Comparison of ENCODE assay signal across 17 cellular contexts in genomic region chr2:98020516-98020915, GRCh38. TPM values are rescaled to one million over a fixed set of nuclear protein-coding genes. Genes with fewer than 3 reads are reported as not detected.
DNase-seq lines count a peak whose midpoint lies in the region; ATAC-seq and TF ChIP-seq lines count a peak whose summit lies in the region.
"Had no signal": no experiment of that assay in that cellular context is flagged by ENCODE, and none has a peak within 500 bp of the region (broad histone marks: within the 10 kb centered on the region; RNA-seq: fewer than 3 reads in every experiment).

No MANE protein-coding gene starts in this region.

- peaks cover 3% of the 10 kb centered on the region for H3K9me3 Mint-ChIP-seq in stimulated activated memory B cell treated with anti-CD40 and anti-IgM and Interleukin-4, amounts not matched to agents 10 μg/mL and 1 μg/mL and 100 μg/mL, for 72 hours
- H3K9me3 Mint-ChIP-seq: CD8-positive, alpha-beta T cell had no signal

- 18 to 68% methylated on average over 6 of the region's 6 CpGs for WGBS in sigmoid colon, 2 donors

- no peaks in the 10 kb centered on the region for H3K36me3 ChIP-seq in right atrium auricular region
- H3K36me3 ChIP-seq in sigmoid colon: no peaks in the 10 kb centered on the region

- DNase-seq in right atrium auricular region (ENCODE audit: low spot score) (peak; percentile 34), cardiac septum (ENCODE audit: low spot score) (no peak), left colon (peak; percentile 36 to 67), NCI-H446 (lab: John Stamatoyannopoulos, UW) (no peak), T-helper 1 cell (no peak), EL (no peak), sigmoid colon (no peak)
- DNase-seq: COR-L47, DMS153, DMS79 treated with DMSO at 0.1 percent for 48 hours, GDM1, GM23248 had no signal

- no peak for TF ChIP-seq POLR2A in sigmoid colon (IDR thresholded peaks at IDR 0.05)

- intact Hi-C loops in cardiac septum (cut with DNase I) (no loop called here), left colon (cut with DNase I, micrococcal nuclease) (no loop called here), sigmoid colon (cut with DNase I) (no loop called here)

- H3K27ac ChIP-seq in right atrium auricular region: no peak overlapping the region
- H3K27ac ChIP-seq in sigmoid colon: no peak overlapping the region
- H3K27ac ChIP-seq: 22Rv1, GM23248, HL-60 had no signal

- H3K27me3 Mint-ChIP-seq in stimulated activated memory B cell treated with anti-CD40 and anti-IgM and Interleukin-4, amounts not matched to agents 10 μg/mL and 1 μg/mL and 100 μg/mL, for 72 hours: no peaks in the 10 kb centered on the region

- no peak for TF ChIP-seq CTCF in right atrium auricular region (IDR thresholded peaks at IDR 0.05)
- TF ChIP-seq CTCF in sigmoid colon (IDR thresholded peaks at IDR 0.05): no peak

- peak; percentile 69 for ATAC-seq in left colon
- ATAC-seq in stimulated activated memory B cell treated with anti-CD40 and anti-IgM and Interleukin-4, amounts not matched to agents 10 μg/mL and 1 μg/mL and 100 μg/mL, for 72 hours: no peak
- ATAC-seq: CD8-positive, alpha-beta T cell had no signal

- no peak for TF ChIP-seq EP300 in sigmoid colon (IDR thresholded peaks at IDR 0.05)

- H3K4me1 Mint-ChIP-seq in stimulated activated memory B cell treated with anti-CD40 and anti-IgM and Interleukin-4, amounts not matched to agents 10 μg/mL and 1 μg/mL and 100 μg/mL, for 72 hours: peaks cover 48% of the 10 kb centered on the region

- H3K36me3 Mint-ChIP-seq in stimulated activated memory B cell treated with anti-CD40 and anti-IgM and Interleukin-4, amounts not matched to agents 10 μg/mL and 1 μg/mL and 100 μg/mL, for 72 hours: peaks cover 12% of the 10 kb centered on the region
- H3K36me3 Mint-ChIP-seq: CD8-positive, alpha-beta T cell had no signal

- H3K4me1 ChIP-seq in right atrium auricular region (no peaks in the 10 kb centered on the region), sigmoid colon (no peaks in the 10 kb centered on the region)

- H3K4me3 Mint-ChIP-seq in stimulated activated memory B cell treated with anti-CD40 and anti-IgM and Interleukin-4, amounts not matched to agents 10 μg/mL and 1 μg/mL and 100 μg/mL, for 72 hours: no peak overlapping the region
- H3K4me3 Mint-ChIP-seq: CD8-positive, alpha-beta T cell had no signal

- no peak overlapping the region for H3K4me3 ChIP-seq in right atrium auricular region
- H3K4me3 ChIP-seq in sigmoid colon: no peak overlapping the region
- H3K4me3 ChIP-seq: GM23248 had no signal

- no peaks in the 10 kb centered on the region for H3K9me3 ChIP-seq in right atrium auricular region
- H3K9me3 ChIP-seq in sigmoid colon: no peaks in the 10 kb centered on the region

- H3K27ac Mint-ChIP-seq in stimulated activated memory B cell treated with anti-CD40 and anti-IgM and Interleukin-4, amounts not matched to agents 10 μg/mL and 1 μg/mL and 100 μg/mL, for 72 hours: peak overlapping the region; percentile 63
- H3K27ac Mint-ChIP-seq: CD14-positive monocyte; CD8-positive, alpha-beta T cell had no signal

- H3K27me3 ChIP-seq in right atrium auricular region (no peaks in the 10 kb centered on the region), sigmoid colon (no peaks in the 10 kb centered on the region)

RNA-seq across cellular contexts. Expression of gene TMEM131, which starts 24.8 kb away (rescaled TPM):
- 10 to 100 TPM; 20.7 to 21.8 TPM for total RNA-seq in right atrium auricular region
- 28.6 TPM for total RNA-seq in cardiac septum
- total RNA-seq in left colon: 10 to 100 TPM; 80.6 to 89.5 TPM
- total RNA-seq in sigmoid colon: 10 to 100 TPM; 20.6 to 37.5 (median 30.5) TPM
- polyA plus RNA-seq in sigmoid colon: 10 to 100 TPM in 1 of 3 donors, 1 to 10 TPM in 2; 4.8 to 24.3 (median 6.0) TPM

Comparison
In these comparisons a context has a peak if more than half of its experiments do, and no peak if none do; other contexts are left out.
1. DNase-seq: peak in right atrium auricular region (single experiment) and left colon (2 of 2); none in cardiac septum (single experiment), NCI-H446 (0 of 2), T-helper 1 cell (0 of 5), EL (single experiment) and sigmoid colon (single experiment).